16 cellular contexts compared by ENCODE assay signal in the genomic region with DNA sequence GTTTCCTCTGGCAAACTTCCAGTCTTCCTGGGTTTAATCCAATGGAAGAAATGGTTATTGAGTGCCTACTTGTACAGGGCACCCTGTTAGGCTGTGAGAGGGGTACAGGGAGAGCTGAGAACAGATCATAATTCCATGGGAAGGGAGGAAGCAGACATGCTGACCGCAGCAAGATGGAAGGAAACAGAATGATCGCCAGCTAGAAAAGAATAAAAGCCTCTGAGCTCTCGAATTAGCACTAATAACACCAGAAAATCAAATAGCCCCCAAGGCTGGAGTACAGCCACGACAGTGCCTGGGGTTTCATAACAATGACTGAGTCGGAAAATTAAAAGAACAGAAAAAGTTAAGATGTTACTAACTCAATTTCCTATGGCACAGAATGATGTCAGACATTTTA. TPM values are rescaled to one million over a fixed set of nuclear protein-coding genes. Genes with fewer than 3 reads are reported as not detected.
DNase-seq lines count a peak whose midpoint lies in the region; ATAC-seq lines count a peak whose summit lies in the region.
"Had no signal": no experiment of that assay in that cellular context is flagged by ENCODE, and none has a peak within 500 bp of the region (broad histone marks: within the 10 kb centered on the region; RNA-seq: fewer than 3 reads in every experiment).

No MANE protein-coding gene starts in this region.

- ATAC-seq in GM21723 (IDR thresholded peaks at IDR 0.05; ENCODE audit: unreplicated experiment) (no peak), GM18858 (IDR thresholded peaks at IDR 0.05; ENCODE audit: unreplicated experiment) (no peak)
- ATAC-seq: HepG2 had no signal

- peak overlapping the region; percentile 48 for H3K27ac ChIP-seq in caudate nucleus (ENCODE audit: low read depth, low read length)

- peak; percentile 36 for DNase-seq in NCI-H146 treated with DMSO at 0.1 percent for 48 hours (lab: John Stamatoyannopoulos, UW; ENCODE audit: unreplicated experiment)
- no peak for DNase-seq in NCI-H146 (lab: John Stamatoyannopoulos, UW)
- DNase-seq in NCI-H1105 treated with DMSO at 0.1 percent for 48 hours (lab: John Stamatoyannopoulos, UW), result peak; percentile 92
- no peak for DNase-seq in caudate nucleus (lab: John Stamatoyannopoulos, UW)
- peak; percentile 53 for DNase-seq in renal cortical epithelial cell (ENCODE audit: low read depth)
- DNase-seq in NCI-H345 treated with DMSO at 0.1 percent for 48 hours (lab: John Stamatoyannopoulos, UW; ENCODE audit: unreplicated experiment), result no peak
- DNase-seq: 8988T; C1 segment of cervical spinal cord; Calu3; CD4-positive, alpha-beta T cell; DMS 273 treated with DMSO at 0.1 percent for 48 hours; GOT3; H9 had no signal

RNA-seq across cellular contexts. Expression of gene CEP68, which starts 20.7 kb away (rescaled TPM):
- 3.6 and 19.1 TPM in 2 replicates for total RNA-seq in renal cortical epithelial cell

RNA-seq across cellular contexts. Expression of gene SLC1A4, which starts 46.3 kb away (rescaled TPM):
- total RNA-seq in renal cortical epithelial cell, result 8.5 and 11.5 TPM in 2 replicates

Comparison
In these comparisons a context has a peak if more than half of its experiments do, and no peak if none do; other contexts are left out.
1. DNase-seq: peak in NCI-H146 treated with DMSO at 0.1 percent for 48 hours (single experiment), NCI-H1105 treated with DMSO at 0.1 percent for 48 hours (single experiment) and renal cortical epithelial cell (single experiment); none in NCI-H146 (single experiment), caudate nucleus (0 of 61) and NCI-H345 treated with DMSO at 0.1 percent for 48 hours (single experiment).